ENCODE assay signal across 8 cellular contexts in the genomic region with DNA sequence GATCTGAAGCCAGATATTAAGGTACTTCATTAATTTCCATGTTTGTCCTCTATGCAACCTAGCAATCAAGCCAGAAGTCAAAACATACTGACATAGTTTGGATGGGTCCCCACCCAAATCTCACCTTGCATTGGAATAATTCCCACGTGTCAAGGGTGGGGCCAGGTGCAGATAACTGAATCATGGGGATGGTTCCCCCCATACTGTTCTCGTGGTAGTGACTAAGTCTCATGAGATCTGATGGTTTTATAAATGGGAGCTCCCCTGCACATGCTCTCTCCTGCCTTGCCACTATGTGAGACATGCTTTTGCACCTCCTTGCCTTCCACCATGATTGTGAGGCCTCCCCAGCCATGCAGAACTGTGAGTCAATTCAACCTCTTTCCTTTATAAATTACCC.
DNase-seq lines count a peak whose midpoint lies in the region; ATAC-seq, FAIRE-seq and TF ChIP-seq lines count a peak whose summit lies in the region.
"Not testable (repeated sequence)": the region's sequence is repeated elsewhere in the genome, so short reads cannot be mapped to it uniquely, and the experiment has no call there.

No MANE protein-coding gene starts in this region.

- H3K9me3 ChIP-seq in CD4-positive, CD25-positive, alpha-beta regulatory T cell (ENCODE audit: control insufficient read depth in 2 of 2, low read length in 2 of 2); Karpas-422 (ENCODE audit: low read length); right atrium auricular region: not testable (repeated sequence)
- H3K9me3 ChIP-seq in H1 (ENCODE audit: insufficient read depth in 2 of 2, low read depth in 1 of 2, low read length in 1 of 2) = peaks cover 7 to 14% of the 10 kb centered on the region in 2 experiments; a peak in 3 of 4 replicates

- not testable (repeated sequence) for H2BK12ac ChIP-seq in H1 (ENCODE audit: low read depth, low read length)

- TF ChIP-seq EP300 in H1 (IDR thresholded peaks at IDR 0.05; ENCODE audit: borderline replicate concordance in 1 of 2, low read depth in 2 of 2, low read length in 2 of 2) = not testable (repeated sequence)

- H3K79me1 ChIP-seq in H1 (ENCODE audit: low read depth, low read length) = not testable (repeated sequence)

- not testable (repeated sequence) for H3K56ac ChIP-seq in H1 (replicated peaks; ENCODE audit: insufficient read length, low read depth, low read length)

- not testable (repeated sequence) for H2BK120ac ChIP-seq in H1 (replicated peaks; ENCODE audit: low read depth, low read length)

- not testable (repeated sequence) for H3K27ac ChIP-seq in CD4-positive, CD25-positive, alpha-beta regulatory T cell (ENCODE audit: insufficient read depth, low read length, poor library complexity, severe bottlenecking); Karpas-422 (ENCODE audit: low read length); H1 (ENCODE audit: low read depth, low read length); right atrium auricular region

- H3K18ac ChIP-seq in H1 (ENCODE audit: extremely low read depth, low read length) = not testable (repeated sequence)

- peak overlapping the region; percentile 81 for H4K91ac ChIP-seq in H1 (replicated peaks; ENCODE audit: insufficient read length, low read length)

- H3K9ac ChIP-seq in Karpas-422 (ENCODE audit: low read length); H1 (replicated peaks in 1 of 4; ENCODE audit: extremely low read depth in 1 of 4, low read depth in 3 of 4, low read length in 3 of 4): not testable (repeated sequence)

- H3K4me2 ChIP-seq in Karpas-422 (ENCODE audit: low read depth, low read length, poor library complexity, severe bottlenecking); H1 (ENCODE audit: insufficient read depth in 1 of 2, low read depth in 2 of 2, low read length in 2 of 2): not testable (repeated sequence)

- not testable (repeated sequence) for H3K9me2 ChIP-seq in Karpas-422 (replicated peaks; ENCODE audit: insufficient read depth, low read length)

- H3K79me2 ChIP-seq in Karpas-422 (ENCODE audit: low read length); H1 (ENCODE audit: control insufficient read depth in 1 of 2, insufficient read depth in 2 of 2, low read length in 2 of 2): not testable (repeated sequence)

- not testable (repeated sequence) for FAIRE-seq in H1 (lab: Jason Lieb, UNC)

- not testable (repeated sequence) for H3K23me2 ChIP-seq in H1 (ENCODE audit: low read depth, low read length)

- 81% methylated on average over 2 of the region's 2 CpGs; no CpG with 5 or more reads in 1 of the 2 experiments for WGBS in H1 (ENCODE audit: extremely low coverage in 1 of 2, insufficient coverage in 1 of 2, insufficient read length in 1 of 2, insufficient replicate concordance in 2 of 2, low coverage in 1 of 2, low lambda C conversion rate in 2 of 2, missing lambda C conversion rate in 1 of 2), 2 experiments

- H3K4me1 Mint-ChIP-seq in CD4-positive, CD25-positive, alpha-beta regulatory T cell = not testable (repeated sequence)
- peaks cover 29 to 33% of the 10 kb centered on the region in 2 donors for H3K4me1 Mint-ChIP-seq in natural killer cell

- CTCF ChIA-PET in H1 (lab: Charles Lee; ENCODE audit: partially characterized antibody) = not testable (repeated sequence)

- TF ChIP-seq POLR2A in H1 (IDR thresholded peaks at IDR 0.05; ENCODE audit: control extremely low read depth in 1 of 2, low read depth in 2 of 2, low read length in 2 of 2) = not testable (repeated sequence)

- peak in 1 of 3 donors; percentile 5 for DNase-seq in CD4-positive, CD25-positive, alpha-beta regulatory T cell
- peak; percentile 39 for DNase-seq in Karpas-422
- DNase-seq in activated CD4-positive, alpha-beta T cell treated with anti-CD3 and anti-CD28 coated beads for 48 hours = peak; percentile 5
- peak; percentile 64 for DNase-seq in activated effector memory CD4-positive, alpha-beta T cell treated with anti-CD3 and anti-CD28 coated beads, Interleukin-2, amount 50 U/mL, for 16 hours
- DNase-seq in H1 (ENCODE audit: low read depth in 1 of 2, low spot score in 2 of 2) = peak in 1 of 2 experiments; percentile 58
- DNase-seq in right atrium auricular region (ENCODE audit: low spot score) = peak; percentile 59
- peak; percentile 18 for DNase-seq in natural killer cell
- DNase-seq in stimulated activated CD8-positive, alpha-beta memory T cell treated with anti-CD3 and anti-CD28 coated beads, Interleukin-4, amount 100 ng/mL, for 48 hours = peak; percentile 28

- TF ChIP-seq RAD21 in H1 (IDR thresholded peaks at IDR 0.05 in 1 of 2, conservative IDR thresholded peaks at IDR 0.05 in 1 of 2; ENCODE audit: low read depth in 2 of 2, low read length in 2 of 2) = not testable (repeated sequence)

- TF ChIP-seq CTCF in H1 (IDR thresholded peaks at IDR 0.05; ENCODE audit: control extremely low read depth in 1 of 3, insufficient read depth in 1 of 3, low read depth in 1 of 3, low read length in 3 of 3); right atrium auricular region (IDR thresholded peaks at IDR 0.05); natural killer cell (IDR thresholded peaks at IDR 0.05): not testable (repeated sequence)

- H3K4ac ChIP-seq in H1 (replicated peaks; ENCODE audit: insufficient read length, low read depth, low read length) = not testable (repeated sequence)

- not testable (repeated sequence) for ATAC-seq in CD4-positive, CD25-positive, alpha-beta regulatory T cell (ENCODE audit: low read depth in 2 of 2); natural killer cell

- H3K36me3 Mint-ChIP-seq in CD4-positive, CD25-positive, alpha-beta regulatory T cell = peaks cover 31% of the 10 kb centered on the region
- not testable (repeated sequence) for H3K36me3 Mint-ChIP-seq in natural killer cell

- H3K14ac ChIP-seq in H1 (ENCODE audit: insufficient read length) = not testable (repeated sequence)

- H3K23ac ChIP-seq in H1 (ENCODE audit: insufficient read length) = not testable (repeated sequence)

- H4K5ac ChIP-seq in H1 (ENCODE audit: insufficient read length, low read depth, low read length) = not testable (repeated sequence)

- not testable (repeated sequence) for H3K4me3 Mint-ChIP-seq in CD4-positive, CD25-positive, alpha-beta regulatory T cell; natural killer cell

- POLR2A ChIA-PET in H1 (lab: Charles Lee; ENCODE audit: partially characterized antibody) = not testable (repeated sequence)

- H3K4me1 ChIP-seq in CD4-positive, CD25-positive, alpha-beta regulatory T cell (ENCODE audit: control insufficient read depth, insufficient read depth, low read length, poor library complexity, severe bottlenecking); Karpas-422 (ENCODE audit: low read length); right atrium auricular region: not testable (repeated sequence)
- peaks cover 0 to 11% (median 2%) of the 10 kb centered on the region in 4 experiments; a peak in 4 of 7 replicates for H3K4me1 ChIP-seq in H1 (replicated peaks in 1 of 4; ENCODE audit: control insufficient read depth in 3 of 4, insufficient read depth in 4 of 4, low read length in 3 of 4)

- H3K4me3 ChIP-seq in CD4-positive, CD25-positive, alpha-beta regulatory T cell (ENCODE audit: low read depth, low read length); Karpas-422 (ENCODE audit: low read length); H1 (ENCODE audit: extremely low read depth in 1 of 4, insufficient read depth in 2 of 4, low read depth in 3 of 4, low read length in 4 of 4); right atrium auricular region: not testable (repeated sequence)

- H2BK15ac ChIP-seq in H1 (ENCODE audit: low read length) = not testable (repeated sequence)

- H2AK5ac ChIP-seq in H1 (ENCODE audit: low read depth, low read length) = not testable (repeated sequence)

- intact Hi-C loops in natural killer cell (cut with micrococcal nuclease) = not testable (repeated sequence)

- not testable (repeated sequence) for H3K27me3 Mint-ChIP-seq in CD4-positive, CD25-positive, alpha-beta regulatory T cell; natural killer cell (ENCODE audit: low read depth in 2 of 2)

- not testable (repeated sequence) for H2AFZ ChIP-seq in Karpas-422 (ENCODE audit: low read length); H1 (ENCODE audit: low read length)

- not testable (repeated sequence) for H2BK20ac ChIP-seq in H1 (ENCODE audit: low read length)

- not testable (repeated sequence) for H4K20me1 ChIP-seq in Karpas-422 (ENCODE audit: insufficient read depth, low read depth, low read length); H1 (replicated peaks in 1 of 2; ENCODE audit: control insufficient read depth in 1 of 2, insufficient read depth in 2 of 2, low read length in 2 of 2)

- H2BK5ac ChIP-seq in H1 (ENCODE audit: low read depth, low read length) = not testable (repeated sequence)

- H3K27me3 ChIP-seq in CD4-positive, CD25-positive, alpha-beta regulatory T cell (ENCODE audit: control insufficient read depth, insufficient read depth, low read length); Karpas-422 (ENCODE audit: low read length); H1 (replicated peaks in 1 of 4; ENCODE audit: control insufficient read depth in 3 of 4, extremely low read depth in 1 of 4, insufficient read depth in 3 of 4, low read length in 3 of 4); right atrium auricular region: not testable (repeated sequence)

- not testable (repeated sequence) for H3K9me3 Mint-ChIP-seq in CD4-positive, CD25-positive, alpha-beta regulatory T cell; natural killer cell

- not testable (repeated sequence) for H4K8ac ChIP-seq in H1 (ENCODE audit: extremely low read depth, insufficient read depth, low read length)

- H3K36me3 ChIP-seq in CD4-positive, CD25-positive, alpha-beta regulatory T cell (ENCODE audit: control insufficient read depth, insufficient read depth, low read length); Karpas-422 (ENCODE audit: insufficient read depth, low read length); H1 (ENCODE audit: control insufficient read depth in 2 of 4, insufficient read depth in 4 of 4, low read length in 3 of 4); right atrium auricular region: not testable (repeated sequence)

- peak overlapping the region in 2 of 3 donors; percentile 42 to 56 for H3K27ac Mint-ChIP-seq in CD4-positive, CD25-positive, alpha-beta regulatory T cell
- H3K27ac Mint-ChIP-seq in natural killer cell = peak overlapping the region in 1 of 2 donors; percentile 44
